In the genomic region with DNA sequence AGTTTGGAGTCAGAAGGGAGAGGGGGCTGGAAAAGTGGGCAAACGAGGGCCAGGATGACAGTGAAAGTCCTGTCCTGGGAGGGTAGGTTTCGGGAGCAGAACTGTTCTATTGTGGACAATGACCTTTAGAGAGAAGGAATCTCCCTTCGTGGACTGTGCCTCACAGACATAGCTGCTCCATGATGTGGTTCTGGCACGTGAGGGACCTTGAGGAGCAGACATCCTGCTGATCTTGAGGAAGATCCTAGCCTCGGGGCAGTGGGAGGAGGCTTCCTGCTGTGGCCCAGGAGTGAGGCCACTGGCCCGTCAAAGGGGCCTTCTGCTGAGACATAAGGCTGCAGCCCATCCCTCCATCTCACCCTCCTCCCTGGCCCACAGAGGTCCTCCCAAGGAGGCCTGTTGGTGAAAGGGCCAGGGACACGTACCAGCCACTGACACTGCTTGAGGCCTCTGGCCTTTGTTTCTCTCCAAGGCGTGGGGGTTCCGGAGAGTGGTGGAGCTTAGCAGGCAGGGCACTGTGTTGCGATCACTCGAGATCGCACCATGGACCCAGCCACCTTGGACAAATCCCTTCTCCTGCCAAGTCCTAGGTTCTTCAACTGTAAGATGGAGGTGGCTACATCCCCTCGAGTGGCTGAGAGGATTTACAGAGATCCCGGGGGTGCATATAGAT, we compare ENCODE assay signal across 18 cellular contexts.
"Had no signal": no experiment of that assay in that cellular context is flagged by ENCODE, and none has a peak within 500 bp of the region (broad histone marks: within the 10 kb centered on the region; RNA-seq: fewer than 3 reads in every experiment).

No MANE protein-coding gene starts in this region.

- H3K36me3 ChIP-seq: brain microvascular endothelial cell, gastrocnemius medialis, heart left ventricle, lower lobe of right lung had no signal

- H3K9me3 ChIP-seq: gastrocnemius medialis, heart left ventricle, lower lobe of right lung had no signal

- DNase-seq: activated B cell treated with CpG ODN at 0.5 μM for 24 hours; activated CD4-positive, alpha-beta T cell treated with anti-CD3 and anti-CD28 coated beads, Interleukin-2, amount 10 ng/mL, durations not matched to agents 24 days and 14 days; activated CD8-positive, alpha-beta memory T cell treated with anti-CD3 and anti-CD28 coated beads for 24 hours; activated naive CD8-positive, alpha-beta T cell treated with anti-CD3 and anti-CD28 coated beads for 36 hours; brain microvascular endothelial cell; cortex of kidney; effector CD8-positive, alpha-beta T cell; gastrocnemius medialis; heart left ventricle; immature natural killer cell; left cardiac atrium; lower lobe of right lung; naive B cell; stimulated activated CD4-positive, alpha-beta T cell treated with anti-CD3 and anti-CD28 coated beads, Interleukin-2, amount 100 ng/mL, for 48 hours had no signal

- H3K4me3 Mint-ChIP-seq: activated B cell treated with CpG ODN at 0.5 μM for 24 hours; activated CD4-positive, alpha-beta T cell treated with anti-CD3 and anti-CD28 coated beads, Interleukin-2, amount 10 ng/mL, durations not matched to agents 24 days and 14 days; activated naive CD8-positive, alpha-beta T cell treated with anti-CD3 and anti-CD28 coated beads for 36 hours; activated T-helper 1 cell treated with anti-CD3 and anti-CD28 coated beads, Interleukin-12 subunit alpha, Interleukin-12 subunit beta, Interleukin-2, Interleukin-4 antibody, amounts not matched to agents 30 ng/mL and 10 ng/mL and 1 ng/mL, durations not matched to agents 14 hours and 24 hours and 36 hours; immature natural killer cell; stimulated activated memory B cell treated with anti-CD40 and anti-IgM and Interleukin-4, amounts not matched to agents 10 μg/mL and 1 μg/mL and 100 μg/mL, for 72 hours; T-helper 2 cell treated with Interferon-gamma antibody and Interleukin-4, amounts not matched to agents 5 μg/mL and 100 μg/mL, for 36 hours had no signal

- H3K9me3 Mint-ChIP-seq: activated B cell treated with CpG ODN at 0.5 μM for 24 hours; activated CD4-positive, alpha-beta T cell treated with anti-CD3 and anti-CD28 coated beads, Interleukin-2, amount 10 ng/mL, durations not matched to agents 24 days and 14 days; activated naive CD8-positive, alpha-beta T cell treated with anti-CD3 and anti-CD28 coated beads for 36 hours; activated T-helper 1 cell treated with anti-CD3 and anti-CD28 coated beads, Interleukin-12 subunit alpha, Interleukin-12 subunit beta, Interleukin-2, Interleukin-4 antibody, amounts not matched to agents 30 ng/mL and 10 ng/mL and 1 ng/mL, durations not matched to agents 14 hours and 24 hours and 36 hours; immature natural killer cell; stimulated activated memory B cell treated with anti-CD40 and anti-IgM and Interleukin-4, amounts not matched to agents 10 μg/mL and 1 μg/mL and 100 μg/mL, for 72 hours; T-helper 2 cell treated with Interferon-gamma antibody and Interleukin-4, amounts not matched to agents 5 μg/mL and 100 μg/mL, for 36 hours had no signal

- H3K27ac ChIP-seq: brain microvascular endothelial cell, gastrocnemius medialis, heart left ventricle, lower lobe of right lung, parathyroid adenoma had no signal

- H3K4me1 Mint-ChIP-seq: activated CD4-positive, alpha-beta T cell treated with anti-CD3 and anti-CD28 coated beads, Interleukin-2, amount 10 ng/mL, durations not matched to agents 24 days and 14 days had no signal

- H3K36me3 Mint-ChIP-seq: activated naive CD8-positive, alpha-beta T cell treated with anti-CD3 and anti-CD28 coated beads for 36 hours; immature natural killer cell; naive B cell; stimulated activated memory B cell treated with anti-CD40 and anti-IgM and Interleukin-4, amounts not matched to agents 10 μg/mL and 1 μg/mL and 100 μg/mL, for 72 hours had no signal

- H3K27ac Mint-ChIP-seq: activated B cell treated with CpG ODN at 0.5 μM for 24 hours; activated CD4-positive, alpha-beta T cell treated with anti-CD3 and anti-CD28 coated beads, Interleukin-2, amount 10 ng/mL, durations not matched to agents 24 days and 14 days; activated naive CD8-positive, alpha-beta T cell treated with anti-CD3 and anti-CD28 coated beads for 36 hours; activated T-helper 1 cell treated with anti-CD3 and anti-CD28 coated beads, Interleukin-12 subunit alpha, Interleukin-12 subunit beta, Interleukin-2, Interleukin-4 antibody, amounts not matched to agents 30 ng/mL and 10 ng/mL and 1 ng/mL, durations not matched to agents 14 hours and 24 hours and 36 hours; immature natural killer cell; naive B cell; stimulated activated memory B cell treated with anti-CD40 and anti-IgM and Interleukin-4, amounts not matched to agents 10 μg/mL and 1 μg/mL and 100 μg/mL, for 72 hours; T-helper 2 cell treated with Interferon-gamma antibody and Interleukin-4, amounts not matched to agents 5 μg/mL and 100 μg/mL, for 36 hours had no signal

- H3K4me3 ChIP-seq: gastrocnemius medialis, heart left ventricle, lower lobe of right lung had no signal
